Comparison of ENCODE assay signal across 8 cellular contexts in genomic region chr15:40894689-40895308, GRCh38. TPM values are rescaled to one million over a fixed set of nuclear protein-coding genes. Genes with fewer than 3 reads are reported as not detected.
A peak's percentile ranks its signal among the peaks of the same experiment; 100 is the strongest.
DNase-seq lines count a peak whose midpoint lies in the region; ATAC-seq and TF ChIP-seq lines count a peak whose summit lies in the region.

No MANE protein-coding gene starts in this region.

- POLR2A ChIA-PET in OCI-LY7 (lab: Charles Lee), result interaction anchor here (0.8 to 2.9 kb wide), 5 partner anchors 8 to 87 kb away, joined by 4 to 28 read pairs (median 7); partner anchors contain the start of genes CHAC1 and DNAJC17

- H3K27ac Mint-ChIP-seq in naive B cell, result peak overlapping the region; percentile 96 to 100 (median 100)
- peak overlapping the region; percentile 98 for H3K27ac Mint-ChIP-seq in type B pancreatic cell

- TF ChIP-seq CTCF in OCI-LY7 (conservative IDR thresholded peaks at IDR 0.05; ENCODE audit: low read length) (peak; percentile 74), type B pancreatic cell (conservative IDR thresholded peaks at IDR 0.05) (peak; percentile 80)

- H3K4me1 ChIP-seq in OCI-LY7 (ENCODE audit: insufficient read depth, low read length, poor library complexity, severe bottlenecking), result peaks cover 36% of the 10 kb centered on the region

- H3K4me3 Mint-ChIP-seq in naive B cell, result peak overlapping the region; percentile 98 to 100 (median 99)
- H3K4me3 Mint-ChIP-seq in type B pancreatic cell, result peak overlapping the region; percentile 98

- H3K9me3 ChIP-seq in OCI-LY7 (ENCODE audit: low read length), result no peaks in the 10 kb centered on the region

- ATAC-seq in HG02885 (IDR thresholded peaks at IDR 0.05; ENCODE audit: poor library complexity, unreplicated experiment) (peak; percentile 44), esophagus mucosa (peak; percentile 34), naive B cell (ENCODE audit: low read depth in 2 of 2) (peak; percentile 57 to 60)

- BruUV-seq in OCI-LY7 (replicated peaks; lab: Mats Ljungman, UMichigan), result TSS peak; percentile 68

- H3K27ac ChIP-seq in OCI-LY7 (ENCODE audit: low read depth, low read length, poor library complexity, severe bottlenecking), result peak overlapping the region; percentile 31

- H3K4me1 Mint-ChIP-seq in naive B cell (peaks cover 35 to 38% (median 37%) of the 10 kb centered on the region in 3 donors), type B pancreatic cell (ENCODE audit: unreplicated experiment) (peaks cover 12% of the 10 kb centered on the region)

- peaks cover 37% of the 10 kb centered on the region for H3K36me3 ChIP-seq in OCI-LY7 (ENCODE audit: insufficient read depth, low read length)

- peak; percentile 20 to 25 for DNase-seq in NCI-H2081 (lab: John Stamatoyannopoulos, UW)
- no peak for DNase-seq in NCI-H2081 treated with DMSO at 0.1 percent for 48 hours (lab: John Stamatoyannopoulos, UW)
- peak; percentile 81 for DNase-seq in OCI-LY7 (ENCODE audit: low spot score)
- DNase-seq in activated T-cell treated with anti-CD3 and anti-CD28 coated beads for 4 hours, result peak; percentile 29
- peak; percentile 61 for DNase-seq in naive B cell
- DNase-seq in type B pancreatic cell (ENCODE audit: extremely low spot score, unreplicated experiment), result peak; percentile 75

- intact Hi-C loops in OCI-LY7 (cut with micrococcal nuclease; ENCODE audit: unreplicated experiment), result loop anchor here (1.0 to 5.0 kb wide), 7 partner anchors 37 to 327 kb away; partner anchors contain the start of genes C15orf62, CCDC32, DNAJC17 and RAD51

- peak overlapping the region; percentile 85 for H3K4me2 ChIP-seq in OCI-LY7 (ENCODE audit: low read length)

- 0 out of 2 replicates have a peak, but pooled peaks cover 4% of the 10 kb centered on the region for H4K20me1 ChIP-seq in OCI-LY7 (ENCODE audit: insufficient read depth, low read length)

- H3K36me3 Mint-ChIP-seq in naive B cell (no peaks in the 10 kb centered on the region), type B pancreatic cell (peaks cover 10% of the 10 kb centered on the region)

- H3K4me3 ChIP-seq in OCI-LY7 (ENCODE audit: low read depth, low read length, poor library complexity, severe bottlenecking), result peak overlapping the region; percentile 90

- peaks cover 18% of the 10 kb centered on the region; the same call in 1 of the 2 replicates for H3K79me2 ChIP-seq in OCI-LY7 (ENCODE audit: insufficient read depth, low read depth, low read length)

- peak overlapping the region; percentile 45; the same call in 1 of the 2 replicates for H2AFZ ChIP-seq in OCI-LY7 (ENCODE audit: low read length)

- H3K9me2 ChIP-seq in OCI-LY7 (ENCODE audit: insufficient read depth, low read length), result no peaks in the 10 kb centered on the region

- no peaks in the 10 kb centered on the region for H3K27me3 Mint-ChIP-seq in naive B cell
- H3K27me3 Mint-ChIP-seq in type B pancreatic cell, result no peaks in the 10 kb centered on the region

- CTCF ChIA-PET in OCI-LY7 (lab: Charles Lee; ENCODE audit: unreplicated experiment), result interaction anchor here (0.6 to 4.2 kb wide), 8 partner anchors 9 to 305 kb away, joined by 3 to 70 read pairs (median 4); no protein-coding TSS in a partner anchor

- no peaks in the 10 kb centered on the region for H3K9me3 Mint-ChIP-seq in naive B cell
- H3K9me3 Mint-ChIP-seq in type B pancreatic cell, result no peaks in the 10 kb centered on the region

RNA-seq across cellular contexts. Expression of gene VPS18, which starts 0.5 kb away (rescaled TPM):
- 24.5 and 26.2 TPM in 2 replicates for total RNA-seq in OCI-LY7 (2014; rRNA removed; shearing (Covaris generic))
- 26.4 and 30.7 TPM in 2 replicates for total RNA-seq in OCI-LY7 (2022)
- total RNA-seq in esophagus mucosa, result 10.9 TPM
- polyA plus RNA-seq in naive B cell (ENCODE audit: low read depth in 6 of 6), result 10 to 100 TPM; 21.2 to 33.6 (median 23.5) TPM
- total RNA-seq in type B pancreatic cell (ENCODE audit: low replicate concordance), result 25.6 and 37.2 TPM in 2 replicates

RNA-seq across cellular contexts. Expression of gene RHOV, which starts 20.8 kb away (rescaled TPM):
- total RNA-seq in OCI-LY7 (2014; rRNA removed; shearing (Covaris generic)), result 0.80 and 1.5 TPM in 2 replicates
- total RNA-seq in OCI-LY7 (2022) (0.63 and 0.85 TPM in 2 replicates), esophagus mucosa (118 TPM), type B pancreatic cell (ENCODE audit: low replicate concordance) (19.3 and 43.3 TPM in 2 replicates)
- not detected for polyA plus RNA-seq in naive B cell (ENCODE audit: low read depth in 6 of 6)

RNA-seq across cellular contexts. Expression of gene DLL4, which starts 34.3 kb away (rescaled TPM):
- total RNA-seq in OCI-LY7 (2014; rRNA removed; shearing (Covaris generic)), result 0.19 TPM in 1 of 2 replicates, not detected in the other
- total RNA-seq in OCI-LY7 (2022) (0.15 TPM in 1 of 2 replicates, not detected in the other), esophagus mucosa (1.1 TPM), type B pancreatic cell (ENCODE audit: low replicate concordance) (2.9 and 5.9 TPM in 2 replicates)
- not detected for polyA plus RNA-seq in naive B cell (ENCODE audit: low read depth in 6 of 6)

RNA-seq across cellular contexts. Expression of gene SPINT1, which starts 51.0 kb away (rescaled TPM):
- 0.10 TPM in 1 of 2 replicates, not detected in the other for total RNA-seq in OCI-LY7 (2014; rRNA removed; shearing (Covaris generic))
- 2.0 and 2.4 TPM in 2 replicates for total RNA-seq in OCI-LY7 (2022)
- total RNA-seq in esophagus mucosa, result 127 TPM
- polyA plus RNA-seq in naive B cell (ENCODE audit: low read depth in 6 of 6), result 1 to 10 TPM; 3.8 to 7.0 (median 5.4) TPM
- total RNA-seq in type B pancreatic cell (ENCODE audit: low replicate concordance), result 156 and 401 TPM in 2 replicates

RNA-seq across cellular contexts. Expression of gene CHAC1, which starts 58.5 kb away (rescaled TPM):
- total RNA-seq in OCI-LY7 (2014; rRNA removed; shearing (Covaris generic)), result 40.4 and 41.4 TPM in 2 replicates
- total RNA-seq in OCI-LY7 (2022), result 35.3 and 55.6 TPM in 2 replicates
- total RNA-seq in esophagus mucosa, result 31.8 TPM
- under 1 TPM in 2 of 6 donors, not detected in 4; 0.22 to 0.73 TPM for polyA plus RNA-seq in naive B cell (ENCODE audit: low read depth in 6 of 6)
- 7.8 and 12.9 TPM in 2 replicates for total RNA-seq in type B pancreatic cell (ENCODE audit: low replicate concordance)
